9 cellular contexts compared by ENCODE assay signal in genomic region chr10:63114031-63114814, GRCh38. TPM values are rescaled to one million over a fixed set of nuclear protein-coding genes. Genes with fewer than 3 reads are reported as not detected.
DNase-seq lines count a peak whose midpoint lies in the region; ATAC-seq and TF ChIP-seq lines count a peak whose summit lies in the region.
"Had no signal": no experiment of that assay in that cellular context is flagged by ENCODE, and none has a peak within 500 bp of the region (broad histone marks: within the 10 kb centered on the region; RNA-seq: fewer than 3 reads in every experiment).

No MANE protein-coding gene starts in this region.

- H3K36me3 ChIP-seq in RWPE2 (ENCODE audit: low read depth) (no peaks in the 10 kb centered on the region), sigmoid colon (no peaks in the 10 kb centered on the region)

- DNase-seq in GF-D8 (lab: John Stamatoyannopoulos, UW) (peak; percentile 54), RWPE2 (ENCODE audit: low spot score) (no peak), glomerular visceral epithelial cell (ENCODE audit: extremely low spot score) (peak; percentile 10), sigmoid colon (peak; percentile 93), GM20000 (ENCODE audit: low spot score) (no peak), HK-2 (ENCODE audit: unreplicated experiment) (no peak), osteocyte (ENCODE audit: extremely low spot score, unreplicated experiment) (no peak)
- DNase-seq: activated B cell treated with CpG ODN at 0.5 μM for 24 hours had no signal

- ATAC-seq in RWPE2 (ENCODE audit: low read depth) (peak; percentile 81), HG02840 (IDR thresholded peaks at IDR 0.05; ENCODE audit: low FRiP score, unreplicated experiment) (no peak)

- 68 to 78% methylated on average over 4 of the region's 4 CpGs for WGBS in sigmoid colon, 2 donors

- H3K27ac ChIP-seq in RWPE2 (ENCODE audit: poor library complexity, severe bottlenecking) (peak overlapping the region; percentile 15), sigmoid colon (peak overlapping the region; percentile 70 to 80 (median 76))

- H3K4me3 ChIP-seq in RWPE2 (ENCODE audit: severe bottlenecking) (no peak overlapping the region), sigmoid colon (no peak overlapping the region)

- TF ChIP-seq CTCF in RWPE2 (IDR thresholded peaks at IDR 0.05; ENCODE audit: poor library complexity, severe bottlenecking) (no peak), sigmoid colon (IDR thresholded peaks at IDR 0.05) (no peak), GM20000 (IDR thresholded peaks at IDR 0.05; ENCODE audit: extremely low read depth, missing control alignments) (no peak), osteocyte (IDR thresholded peaks at IDR 0.05) (no peak)

- peaks cover 15% of the 10 kb centered on the region for H3K4me1 Mint-ChIP-seq in osteocyte (ENCODE audit: unreplicated experiment)
- H3K4me1 Mint-ChIP-seq: activated B cell treated with CpG ODN at 0.5 μM for 24 hours had no signal

- intact Hi-C loops in sigmoid colon (cut with DNase I) = loop anchor here (10.0 kb wide), 1 partner anchor 1069 kb away; no protein-coding TSS in a partner anchor

- no peaks in the 10 kb centered on the region for H3K27me3 ChIP-seq in RWPE2 (ENCODE audit: insufficient read depth, poor library complexity, severe bottlenecking)
- no peaks in the 10 kb centered on the region for H3K27me3 ChIP-seq in sigmoid colon

- H3K36me3 Mint-ChIP-seq in osteocyte (ENCODE audit: unreplicated experiment) = no peaks in the 10 kb centered on the region

- H3K9me3 ChIP-seq in RWPE2 (ENCODE audit: severe bottlenecking) = no peaks in the 10 kb centered on the region
- H3K9me3 ChIP-seq in sigmoid colon = no peaks in the 10 kb centered on the region

- TF ChIP-seq POLR2A in sigmoid colon (IDR thresholded peaks at IDR 0.05) = no peak

- H3K9me3 Mint-ChIP-seq in osteocyte (ENCODE audit: unreplicated experiment) = no peaks in the 10 kb centered on the region
- H3K9me3 Mint-ChIP-seq: activated B cell treated with CpG ODN at 0.5 μM for 24 hours had no signal

- H3K27ac Mint-ChIP-seq in osteocyte (ENCODE audit: unreplicated experiment) = no peak overlapping the region
- H3K27ac Mint-ChIP-seq: activated B cell treated with CpG ODN at 0.5 μM for 24 hours had no signal

- H3K4me1 ChIP-seq in RWPE2 (ENCODE audit: insufficient read depth, poor library complexity, severe bottlenecking) (peaks cover 28% of the 10 kb centered on the region), sigmoid colon (peaks cover 0 to 33% (median 30%) of the 10 kb centered on the region in 4 donors)

- no peak overlapping the region for H3K4me3 Mint-ChIP-seq in osteocyte (ENCODE audit: unreplicated experiment)
- H3K4me3 Mint-ChIP-seq: activated B cell treated with CpG ODN at 0.5 μM for 24 hours had no signal

- peak; percentile 20 to 89 (median 61) for TF ChIP-seq EP300 in sigmoid colon (IDR thresholded peaks at IDR 0.05)

- no peaks in the 10 kb centered on the region for H3K27me3 Mint-ChIP-seq in osteocyte (ENCODE audit: unreplicated experiment)

RNA-seq across cellular contexts. Expression of gene NRBF2, which starts 18.9 kb away (rescaled TPM):
- total RNA-seq in sigmoid colon (10 to 100 TPM; 12.7 to 15.0 (median 13.8) TPM), osteocyte (21.5 and 23.1 TPM in 2 replicates)
- polyA plus RNA-seq in sigmoid colon = 10 to 100 TPM; 17.3 to 33.5 (median 30.0) TPM

Comparison
In these comparisons a context has a peak if more than half of its experiments do, and no peak if none do; other contexts are left out.
1. DNase-seq: peak in GF-D8 (single experiment), glomerular visceral epithelial cell (single experiment) and sigmoid colon (single experiment); none in RWPE2 (single experiment), GM20000 (single experiment), HK-2 (single experiment) and osteocyte (single experiment).